Comparison of ENCODE assay signal across 27 cellular contexts in genomic region chr10:117492504-117492903, GRCh38. TPM values are rescaled to one million over a fixed set of nuclear protein-coding genes. Genes with fewer than 3 reads are reported as not detected.
DNase-seq lines count a peak whose midpoint lies in the region; ATAC-seq, FAIRE-seq and TF ChIP-seq lines count a peak whose summit lies in the region.
"Had no signal": no experiment of that assay in that cellular context is flagged by ENCODE, and none has a peak within 500 bp of the region (broad histone marks: within the 10 kb centered on the region; RNA-seq: fewer than 3 reads in every experiment).

No MANE protein-coding gene starts in this region.

- H3K27me3 ChIP-seq in bronchial epithelial cell (ENCODE audit: control insufficient read depth, insufficient read depth, low read length) = peaks cover 7% of the 10 kb centered on the region
- H3K27me3 ChIP-seq in sigmoid colon = no peaks in the 10 kb centered on the region

- TF ChIP-seq CTCF in bronchial epithelial cell (IDR thresholded peaks at IDR 0.05; ENCODE audit: insufficient read depth, low read length, severe bottlenecking) (no peak), sigmoid colon (IDR thresholded peaks at IDR 0.05) (no peak)

- no peak overlapping the region for H3K4me3 Mint-ChIP-seq in activated naive CD8-positive, alpha-beta T cell treated with anti-CD3 and anti-CD28 coated beads for 36 hours
- H3K4me3 Mint-ChIP-seq: HFFc6 had no signal

- DNase-seq in Daoy (ENCODE audit: low read depth) (peak; percentile 28), NCI-H526 (lab: John Stamatoyannopoulos, UW) (peak; percentile 70 to 76), bronchial epithelial cell (ENCODE audit: low read depth) (peak; percentile 10), superior temporal gyrus (ENCODE audit: extremely low spot score) (no peak), sigmoid colon (no peak)
- DNase-seq in activated naive CD8-positive, alpha-beta T cell treated with anti-CD3 and anti-CD28 coated beads for 36 hours = no peak
- DNase-seq: BE2C, DMS153, DND-41, GOT3, HFFc6, IMR-90, KG1, NCI-H1092, NCI-H1417 treated with DMSO at 0.1 percent for 48 hours, NCI-H1694 treated with DMSO at 0.1 percent for 48 hours, NCI-H2081, NCI-H2227 treated with DMSO at 0.1 percent for 48 hours, SK-N-SH, SW 1271 had no signal

- no peak overlapping the region for H3K27ac Mint-ChIP-seq in activated naive CD8-positive, alpha-beta T cell treated with anti-CD3 and anti-CD28 coated beads for 36 hours
- H3K27ac Mint-ChIP-seq: CD14-positive monocyte, HFFc6 had no signal

- no peak for TF ChIP-seq POLR2A in sigmoid colon (IDR thresholded peaks at IDR 0.05)

- H3K9me3 Mint-ChIP-seq in activated naive CD8-positive, alpha-beta T cell treated with anti-CD3 and anti-CD28 coated beads for 36 hours = no peaks in the 10 kb centered on the region
- H3K9me3 Mint-ChIP-seq: HFFc6 had no signal

- no peak overlapping the region for H3K27ac ChIP-seq in sigmoid colon
- H3K27ac ChIP-seq: A549 had no signal

- intact Hi-C loops in sigmoid colon (cut with DNase I) = loop anchor here (5.0 kb wide), 1 partner anchor 50 kb away; no protein-coding TSS in a partner anchor

- TF ChIP-seq EP300 in sigmoid colon (IDR thresholded peaks at IDR 0.05) = no peak

- H3K9me3 ChIP-seq in sigmoid colon = no peaks in the 10 kb centered on the region
- H3K9me3 ChIP-seq: BE2C, HAP-1, SK-N-SH had no signal

- no peaks in the 10 kb centered on the region for H3K36me3 Mint-ChIP-seq in activated naive CD8-positive, alpha-beta T cell treated with anti-CD3 and anti-CD28 coated beads for 36 hours
- H3K36me3 Mint-ChIP-seq: CD14-positive monocyte had no signal

- FAIRE-seq in bronchial epithelial cell (lab: Jason Lieb, UNC) = no peak
- FAIRE-seq: A549, RCC 7860 had no signal

- ATAC-seq in HG03342 (IDR thresholded peaks at IDR 0.05; ENCODE audit: unreplicated experiment) = no peak
- ATAC-seq: A549 had no signal

- WGBS in sigmoid colon, 2 donors = 79 to 80% methylated on average over 6 of the region's 6 CpGs

- no peak overlapping the region for H3K4me3 ChIP-seq in bronchial epithelial cell (ENCODE audit: low read depth, low read length)
- H3K4me3 ChIP-seq in sigmoid colon = no peak overlapping the region
- H3K4me3 ChIP-seq: A549, HAP-1 had no signal

- peaks cover 0 to 7% (median 3%) of the 10 kb centered on the region in 4 donors for H3K4me1 ChIP-seq in sigmoid colon
- H3K4me1 ChIP-seq: A549, BE2C, HAP-1 had no signal

- H3K27me3 Mint-ChIP-seq in activated naive CD8-positive, alpha-beta T cell treated with anti-CD3 and anti-CD28 coated beads for 36 hours = peaks cover 35% of the 10 kb centered on the region

- H3K4me1 Mint-ChIP-seq in activated naive CD8-positive, alpha-beta T cell treated with anti-CD3 and anti-CD28 coated beads for 36 hours = peaks cover 2% of the 10 kb centered on the region

- H3K36me3 ChIP-seq in bronchial epithelial cell (ENCODE audit: control insufficient read depth, insufficient read depth, low read length) (no peaks in the 10 kb centered on the region), sigmoid colon (no peaks in the 10 kb centered on the region)
- H3K36me3 ChIP-seq: BE2C, HAP-1 had no signal

RNA-seq across cellular contexts. Expression of gene EMX2, which starts 50.0 kb away (rescaled TPM):
- total RNA-seq in Daoy (2014; rRNA removed; shearing (Covaris generic)) = 0.57 and 3.9 TPM in 2 replicates
- total RNA-seq in bronchial epithelial cell (not detected in 2 replicates), sigmoid colon (under 1 TPM in 1 of 4 donors, not detected in 3; 0.36 TPM)
- polyA plus RNA-seq in sigmoid colon = not detected
- total RNA-seq in activated naive CD8-positive, alpha-beta T cell treated with anti-CD3 and anti-CD28 coated beads for 36 hours = not detected
- total RNA-seq: G401, HFFc6, IMR-90, NCI-H460 had no signal
- polyA plus RNA-seq: A549, CD14-positive monocyte, IMR-90, SK-N-SH had no signal

Comparison
In these comparisons a context has a peak if more than half of its experiments do, and no peak if none do; other contexts are left out.
1. DNase-seq: peak in Daoy (single experiment), NCI-H526 (2 of 2) and bronchial epithelial cell (single experiment); none in superior temporal gyrus (single experiment), sigmoid colon (single experiment) and activated naive CD8-positive, alpha-beta T cell treated with anti-CD3 and anti-CD28 coated beads for 36 hours (single experiment).